7 cellular contexts compared by ENCODE assay signal in the genomic region with DNA sequence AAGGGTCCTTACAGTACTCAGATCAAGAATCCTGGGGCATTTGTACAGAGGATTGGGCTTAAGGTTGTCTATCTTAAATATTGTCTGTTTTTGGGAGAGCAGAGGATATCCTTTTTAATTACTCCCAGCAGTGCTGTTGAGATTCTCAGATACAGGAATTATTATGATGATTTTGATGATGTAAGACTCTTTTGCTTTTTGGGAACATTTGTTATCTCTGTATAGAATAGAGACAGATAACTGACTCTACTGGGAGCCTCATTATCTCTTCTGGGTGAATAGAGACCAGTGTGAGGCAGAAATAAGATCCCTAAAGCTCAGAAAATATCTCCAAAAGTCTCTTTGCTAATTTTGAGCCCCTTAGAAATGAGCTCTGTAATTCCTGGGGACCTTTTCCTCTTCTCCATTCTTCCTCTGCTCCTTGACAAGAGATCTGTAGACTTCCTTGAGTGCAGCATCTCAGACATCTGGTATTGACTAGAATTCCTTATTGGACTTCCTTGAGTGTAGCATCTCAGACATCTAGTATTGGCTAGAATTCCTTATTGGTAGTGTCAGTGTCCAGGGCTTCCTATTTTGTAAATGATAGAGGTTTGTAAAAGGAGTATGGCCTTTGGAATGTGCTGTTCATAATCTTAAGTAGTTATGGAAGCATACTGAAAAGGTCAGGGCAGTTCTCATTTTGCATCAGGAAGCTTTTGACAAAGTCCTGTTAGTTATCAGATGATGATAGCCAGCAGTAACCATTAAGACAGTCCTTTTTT.
DNase-seq lines count a peak whose midpoint lies in the region; ATAC-seq, FAIRE-seq and TF ChIP-seq lines count a peak whose summit lies in the region.
"Not testable (repeated sequence)": the region's sequence is repeated elsewhere in the genome, so short reads cannot be mapped to it uniquely, and the experiment has no call there.

No MANE protein-coding gene starts in this region.

- H3K14ac ChIP-seq in trophoblast cell (ENCODE audit: low read length), result not testable (repeated sequence)

- H3K27ac ChIP-seq in endothelial cell of umbilical vein (ENCODE audit: insufficient read depth, low read depth, low read length), result not testable (repeated sequence)
- H3K27ac ChIP-seq in trophoblast cell (ENCODE audit: low read depth, low read length), result peak overlapping the region; percentile 25

- H4K20me1 ChIP-seq in endothelial cell of umbilical vein (replicated peaks; ENCODE audit: control insufficient read depth, extremely low read depth, insufficient read depth, low read length), result not testable (repeated sequence)

- not testable (repeated sequence) for H4K12ac ChIP-seq in trophoblast cell (ENCODE audit: low read depth, low read length)

- not testable (repeated sequence) for H2AK5ac ChIP-seq in trophoblast cell (ENCODE audit: low read length)

- H3K27me3 ChIP-seq in BJ (ENCODE audit: control insufficient read depth, insufficient read depth, low read length); endothelial cell of umbilical vein (ENCODE audit: control insufficient read depth in 2 of 2, insufficient read depth in 2 of 2, low read length in 2 of 2); trophoblast cell (ENCODE audit: insufficient read depth, low read length): not testable (repeated sequence)

- H2BK12ac ChIP-seq in trophoblast cell (ENCODE audit: low read length), result not testable (repeated sequence)

- H3K4me1 ChIP-seq in endothelial cell of umbilical vein (ENCODE audit: control insufficient read depth, extremely low read depth, insufficient read depth, low read length); trophoblast cell (ENCODE audit: control insufficient read depth in 1 of 2, insufficient read depth in 2 of 2, low read length in 2 of 2): not testable (repeated sequence)

- H3K9me1 ChIP-seq in endothelial cell of umbilical vein (replicated peaks; ENCODE audit: control insufficient read depth, extremely low read depth, insufficient read depth, low read length), result not testable (repeated sequence)

- POLR2A ChIA-PET in BJ (lab: Charles Lee); endothelial cell of umbilical vein (lab: Charles Lee): not testable (repeated sequence)

- H2AFZ ChIP-seq in endothelial cell of umbilical vein (ENCODE audit: low read depth, low read length); trophoblast cell (ENCODE audit: insufficient read depth, low read length, poor library complexity): not testable (repeated sequence)

- H3K9ac ChIP-seq in endothelial cell of umbilical vein (replicated peaks; ENCODE audit: extremely low read depth, insufficient read depth, low read length); trophoblast cell (ENCODE audit: low read length): not testable (repeated sequence)

- not testable (repeated sequence) for H3K23ac ChIP-seq in trophoblast cell (ENCODE audit: low read length)

- not testable (repeated sequence) for H3K4ac ChIP-seq in trophoblast cell (ENCODE audit: low read depth, low read length)

- dilution Hi-C loops in endothelial cell of umbilical vein (cut with MboI; ENCODE audit: extremely low pct_ligation_motif_present, low sequenced_read_pairs), result not testable (repeated sequence)

- CTCF ChIA-PET in BJ (lab: Yijun Ruan, JAX); endothelial cell of umbilical vein (lab: Charles Lee): not testable (repeated sequence)

- H3K36me3 ChIP-seq in BJ (ENCODE audit: control insufficient read depth, insufficient read depth, low read length); endothelial cell of umbilical vein (ENCODE audit: control insufficient read depth in 2 of 2, extremely low read depth in 1 of 2, insufficient read depth in 2 of 2, low read length in 2 of 2); trophoblast cell (ENCODE audit: control insufficient read depth in 1 of 2, insufficient read depth in 2 of 2, low read length in 2 of 2): not testable (repeated sequence)

- H3K4me3 ChIP-seq in BJ (ENCODE audit: low read depth, low read length); endothelial cell of umbilical vein (replicated peaks in 1 of 3; ENCODE audit: insufficient read depth in 1 of 3, low read depth in 1 of 3, low read length in 3 of 3); trophoblast cell (ENCODE audit: low read depth, low read length): not testable (repeated sequence)

- peak; percentile 18 for FAIRE-seq in endothelial cell of umbilical vein (lab: Jason Lieb, UNC)

- H3K18ac ChIP-seq in trophoblast cell (ENCODE audit: low read length), result not testable (repeated sequence)

- not testable (repeated sequence) for H2BK120ac ChIP-seq in trophoblast cell (ENCODE audit: insufficient read depth, low read length, poor library complexity)

- H3K9me3 ChIP-seq in endothelial cell of umbilical vein (replicated peaks; ENCODE audit: control insufficient read depth, insufficient read depth, low read length); trophoblast cell (ENCODE audit: insufficient read depth, low read depth, low read length): not testable (repeated sequence)

- H4K91ac ChIP-seq in trophoblast cell (ENCODE audit: low read depth, low read length), result not testable (repeated sequence)

- H3K79me2 ChIP-seq in endothelial cell of umbilical vein (ENCODE audit: control insufficient read depth, insufficient read depth, low read length); trophoblast cell (ENCODE audit: control insufficient read depth, insufficient read depth, low read length, poor library complexity): not testable (repeated sequence)

- not testable (repeated sequence) for H4K8ac ChIP-seq in trophoblast cell (ENCODE audit: low read depth, low read length)

- intact Hi-C loops in endothelial cell of umbilical vein (cut with micrococcal nuclease); Right ventricle myocardium inferior (cut with DNase I): not testable (repeated sequence)

- peak; percentile 66 for ATAC-seq in Right ventricle myocardium inferior

- TF ChIP-seq POLR2A in endothelial cell of umbilical vein (IDR thresholded peaks at IDR 0.05; ENCODE audit: low read depth, low read length), result not testable (repeated sequence)

- TF ChIP-seq CTCF in BJ (IDR thresholded peaks at IDR 0.05; ENCODE audit: insufficient read depth, low read depth, low read length); endothelial cell of umbilical vein (IDR thresholded peaks at IDR 0.05; ENCODE audit: extremely low read depth in 1 of 2, insufficient read depth in 1 of 2, low read depth in 1 of 2, low read length in 2 of 2): not testable (repeated sequence)

- H2BK5ac ChIP-seq in trophoblast cell (ENCODE audit: low read depth, low read length, poor library complexity), result not testable (repeated sequence)

- not testable (repeated sequence) for H3K79me1 ChIP-seq in trophoblast cell (ENCODE audit: low read length)

- in situ Hi-C loops in SK-MEL-5 (cut with HindIII; ENCODE audit: low pct_unique_long_range_greater_than_20kb, low sequenced_read_pairs), result not testable (repeated sequence)

- DNase-seq in BJ (ENCODE audit: low read depth) (peak; percentile 13), SK-MEL-5 (ENCODE audit: low read depth, low spot score) (peak; percentile 38), amniotic epithelial cell (ENCODE audit: low read depth) (peak; percentile 79), endothelial cell of umbilical vein (ENCODE audit: low read depth, low spot score) (peak; percentile 29), left kidney (ENCODE audit: low read depth, low spot score) (peak; percentile 2), trophoblast cell (peak in 1 of 2 donors; percentile 3)
- not testable (repeated sequence) for DNase-seq in Right ventricle myocardium inferior (ENCODE audit: missing footprints)

- BruUV-seq in endothelial cell of umbilical vein (replicated peaks; lab: Mats Ljungman, UMichigan), result not testable (repeated sequence)

- not testable (repeated sequence) for H3K4me2 ChIP-seq in endothelial cell of umbilical vein (ENCODE audit: insufficient read depth, low read length); trophoblast cell (ENCODE audit: low read length)
